Comparison of ENCODE assay signal across 12 cellular contexts in the genomic region with DNA sequence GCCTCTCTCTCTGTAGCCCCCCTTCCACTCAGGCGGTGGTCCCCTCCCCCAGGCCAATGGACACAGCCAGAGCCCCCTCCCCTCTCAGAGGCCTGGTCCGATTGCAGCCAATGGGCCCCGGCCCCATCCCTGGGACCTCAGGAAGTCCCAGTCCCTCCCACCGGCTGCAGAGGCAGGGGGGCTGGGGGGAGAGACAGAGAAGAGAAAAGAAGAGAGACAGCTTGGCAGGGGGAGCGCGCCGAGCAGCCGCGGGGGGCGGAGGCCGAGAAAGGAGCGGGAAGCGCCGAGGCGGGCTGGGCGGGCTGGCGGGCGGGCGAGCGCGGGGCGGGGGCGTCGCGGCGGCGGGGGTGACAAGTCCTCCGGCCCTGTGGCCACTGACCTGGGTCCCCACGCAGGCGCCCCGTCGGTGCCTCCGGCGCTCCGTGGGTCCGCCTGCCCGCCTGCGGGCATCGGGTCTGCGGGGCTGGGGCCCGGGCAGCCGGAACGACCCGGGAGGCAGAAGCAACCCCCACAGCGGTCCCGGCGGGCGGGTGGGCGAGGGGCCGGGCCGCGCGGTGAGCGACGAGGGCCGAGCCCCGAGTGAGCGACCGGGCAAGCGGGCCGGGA. TPM values are rescaled to one million over a fixed set of nuclear protein-coding genes. Genes with fewer than 3 reads are reported as not detected.
DNase-seq lines count a peak whose midpoint lies in the region; ATAC-seq and TF ChIP-seq lines count a peak whose summit lies in the region.
"Had no signal": no experiment of that assay in that cellular context is flagged by ENCODE, and none has a peak within 500 bp of the region (broad histone marks: within the 10 kb centered on the region; RNA-seq: fewer than 3 reads in every experiment).

No MANE protein-coding gene starts in this region.

- H3K36me3 ChIP-seq in heart left ventricle (no peaks in the 10 kb centered on the region), upper lobe of left lung (no peaks in the 10 kb centered on the region)
- H3K36me3 ChIP-seq in naive thymus-derived CD4-positive, alpha-beta T cell (ENCODE audit: control insufficient read depth in 2 of 3, insufficient read depth in 3 of 3, low read length in 3 of 3), result no peaks in the 10 kb centered on the region

- peaks cover 0 to 51% (median 15%) of the 10 kb centered on the region in 9 donors for H3K27me3 ChIP-seq in heart left ventricle
- peaks cover 0 to 15% of the 10 kb centered on the region in 2 donors for H3K27me3 ChIP-seq in naive thymus-derived CD4-positive, alpha-beta T cell (ENCODE audit: control insufficient read depth in 2 of 2, insufficient read depth in 2 of 2, low read length in 2 of 2)
- peaks cover 0 to 27% (median 15%) of the 10 kb centered on the region in 4 donors for H3K27me3 ChIP-seq in upper lobe of left lung

- peaks cover 0 to 18% (median 12%) of the 10 kb centered on the region in 7 donors for H3K4me1 Mint-ChIP-seq in naive thymus-derived CD4-positive, alpha-beta T cell
- peaks cover 5% of the 10 kb centered on the region for H3K4me1 Mint-ChIP-seq in activated CD8-positive, alpha-beta T cell treated with anti-CD3 and anti-CD28 coated beads, Interleukin-2, amount 10 ng/mL, durations not matched to agents 7 days and 5 days (ENCODE audit: low read depth)

- H3K4me3 Mint-ChIP-seq in naive thymus-derived CD4-positive, alpha-beta T cell, result peak overlapping the region; percentile 39 to 80 (median 60)
- no peak overlapping the region for H3K4me3 Mint-ChIP-seq in activated CD8-positive, alpha-beta T cell treated with anti-CD3 and anti-CD28 coated beads, Interleukin-2, amount 10 ng/mL, durations not matched to agents 7 days and 5 days

- H3K4me3 ChIP-seq in heart left ventricle, result peak overlapping the region in 10 of 12 donors; percentile 6 to 45 (median 38)
- no peak overlapping the region for H3K4me3 ChIP-seq in naive thymus-derived CD4-positive, alpha-beta T cell (ENCODE audit: low read length)
- H3K4me3 ChIP-seq in upper lobe of left lung, result peak overlapping the region in 3 of 4 donors; percentile 24 to 31 (median 29)

- H3K36me3 Mint-ChIP-seq in naive thymus-derived CD4-positive, alpha-beta T cell, result no peaks in the 10 kb centered on the region
- H3K36me3 Mint-ChIP-seq in activated CD8-positive, alpha-beta T cell treated with anti-CD3 and anti-CD28 coated beads, Interleukin-2, amount 10 ng/mL, durations not matched to agents 7 days and 5 days (ENCODE audit: low read depth), result no peaks in the 10 kb centered on the region

- CTCF ChIA-PET in naive thymus-derived CD4-positive, alpha-beta T cell (lab: Charles Lee), result no interaction called here
- CTCF ChIA-PET in activated CD8-positive, alpha-beta T cell treated with anti-CD3 and anti-CD28 coated beads, Interleukin-2, amount 10 ng/mL, durations not matched to agents 7 days and 5 days (lab: Charles Lee), result no interaction called here

- POLR2A ChIA-PET in naive thymus-derived CD4-positive, alpha-beta T cell (lab: Charles Lee), result no interaction called here
- POLR2A ChIA-PET in activated CD8-positive, alpha-beta T cell treated with anti-CD3 and anti-CD28 coated beads, Interleukin-2, amount 10 ng/mL, durations not matched to agents 7 days and 5 days (lab: Charles Lee), result no interaction called here

- WGBS in heart left ventricle, 4 donors, result 9 to 12% (median 10%) methylated on average over 14 to 61 of the region's 61 CpGs
- WGBS in upper lobe of left lung, 2 donors, result 3 to 17% methylated on average over 1 to 21 of the region's 61 CpGs

- H3K9me3 ChIP-seq in heart left ventricle, result no peaks in the 10 kb centered on the region
- no peaks in the 10 kb centered on the region for H3K9me3 ChIP-seq in naive thymus-derived CD4-positive, alpha-beta T cell (ENCODE audit: control insufficient read depth in 2 of 3, low read length in 3 of 3)
- no peaks in the 10 kb centered on the region for H3K9me3 ChIP-seq in upper lobe of left lung
- H3K9me3 ChIP-seq: Caco-2 had no signal

- H3K27me3 Mint-ChIP-seq in naive thymus-derived CD4-positive, alpha-beta T cell, result peaks cover 54 to 69% (median 65%) of the 10 kb centered on the region in 5 donors
- H3K27me3 Mint-ChIP-seq in activated CD8-positive, alpha-beta T cell treated with anti-CD3 and anti-CD28 coated beads, Interleukin-2, amount 10 ng/mL, durations not matched to agents 7 days and 5 days (ENCODE audit: low read depth), result peaks cover 56% of the 10 kb centered on the region

- intact Hi-C loops in heart left ventricle (cut with DNase I) (no loop called here), cardiac septum (cut with DNase I) (no loop called here)
- intact Hi-C loops in naive thymus-derived CD4-positive, alpha-beta T cell (cut with micrococcal nuclease), result no loop called here

- ATAC-seq in heart left ventricle (no peak), upper lobe of left lung (ENCODE audit: low FRiP score in 2 of 2) (no peak), GM18861 (IDR thresholded peaks at IDR 0.05; ENCODE audit: unreplicated experiment) (no peak)
- no peak for ATAC-seq in naive thymus-derived CD4-positive, alpha-beta T cell
- no peak for ATAC-seq in activated CD8-positive, alpha-beta T cell treated with anti-CD3 and anti-CD28 coated beads, Interleukin-2, amount 10 ng/mL, durations not matched to agents 7 days and 5 days

- DNase-seq in heart left ventricle, result no peak
- DNase-seq in cardiac septum (ENCODE audit: low spot score), result no peak
- DNase-seq in naive thymus-derived CD4-positive, alpha-beta T cell, result no peak
- DNase-seq in upper lobe of left lung, result peak in 1 of 2 donors; percentile 80
- no peak for DNase-seq in activated CD8-positive, alpha-beta T cell treated with anti-CD3 and anti-CD28 coated beads, Interleukin-2, amount 10 ng/mL, durations not matched to agents 7 days and 5 days
- DNase-seq in stimulated activated CD4-positive, alpha-beta T cell treated with anti-CD3 and anti-CD28 coated beads, Interleukin-4, amount 100 ng/mL, for 1 hour, result no peak
- DNase-seq: HCEC 1CT; NCI-H226; stimulated activated CD4-positive, alpha-beta T cell treated with anti-CD3 and anti-CD28 coated beads, Interleukin-12 subunit alpha, Interleukin-12 subunit beta, amount 100 ng/mL, for 4 hours had no signal

- H3K27ac ChIP-seq in heart left ventricle (peak overlapping the region in 1 of 12 donors; percentile 5), cingulate gyrus (ENCODE audit: low read depth, low read length) (peak overlapping the region; percentile 47), upper lobe of left lung (no peak overlapping the region)
- H3K27ac ChIP-seq in naive thymus-derived CD4-positive, alpha-beta T cell (ENCODE audit: low read depth, low read length), result no peak overlapping the region

- H3K4me1 ChIP-seq in heart left ventricle (peaks cover 0 to 30% (median 10%) of the 10 kb centered on the region in 12 donors), upper lobe of left lung (peaks cover 9 to 21% (median 11%) of the 10 kb centered on the region in 4 donors)
- peaks cover 0 to 5% of the 10 kb centered on the region in 2 donors for H3K4me1 ChIP-seq in naive thymus-derived CD4-positive, alpha-beta T cell (ENCODE audit: control insufficient read depth in 2 of 2, insufficient read depth in 2 of 2, low read length in 2 of 2)
- H3K4me1 ChIP-seq: Caco-2 had no signal

- TF ChIP-seq EP300 in upper lobe of left lung (IDR thresholded peaks at IDR 0.05), result no peak

- peaks cover 0 to 2% (median 0%) of the 10 kb centered on the region in 11 donors for H3K9me3 Mint-ChIP-seq in naive thymus-derived CD4-positive, alpha-beta T cell
- no peaks in the 10 kb centered on the region for H3K9me3 Mint-ChIP-seq in activated CD8-positive, alpha-beta T cell treated with anti-CD3 and anti-CD28 coated beads, Interleukin-2, amount 10 ng/mL, durations not matched to agents 7 days and 5 days (ENCODE audit: insufficient read depth)

- TF ChIP-seq POLR2A in heart left ventricle (IDR thresholded peaks at IDR 0.05), result no peak
- TF ChIP-seq POLR2A in upper lobe of left lung (IDR thresholded peaks at IDR 0.05), result no peak

- TF ChIP-seq CTCF in heart left ventricle (IDR thresholded peaks at IDR 0.05) (no peak), upper lobe of left lung (IDR thresholded peaks at IDR 0.05) (no peak)

- H3K27ac Mint-ChIP-seq in naive thymus-derived CD4-positive, alpha-beta T cell, result no peak overlapping the region
- no peak overlapping the region for H3K27ac Mint-ChIP-seq in activated CD8-positive, alpha-beta T cell treated with anti-CD3 and anti-CD28 coated beads, Interleukin-2, amount 10 ng/mL, durations not matched to agents 7 days and 5 days

RNA-seq across cellular contexts. Expression of a gene that starts 11.8 kb away (rescaled TPM):
- total RNA-seq in heart left ventricle (1 to 10 TPM in 5 of 9 donors, under 1 TPM in 4; 0.43 to 9.8 (median 1.2) TPM), cardiac septum (1.1 TPM), upper lobe of left lung (1 to 10 TPM in 2 of 6 donors, under 1 TPM in 3, not detected in 1; 0.30 to 3.3 (median 0.69) TPM)
- 1 to 10 TPM; 2.2 to 2.3 TPM for polyA plus RNA-seq in heart left ventricle
- total RNA-seq in naive thymus-derived CD4-positive, alpha-beta T cell, result not detected
- polyA plus RNA-seq in naive thymus-derived CD4-positive, alpha-beta T cell, result not detected
- not detected for total RNA-seq in activated CD8-positive, alpha-beta T cell treated with anti-CD3 and anti-CD28 coated beads, Interleukin-2, amount 10 ng/mL, durations not matched to agents 7 days and 5 days

RNA-seq across cellular contexts. Expression of a gene that starts 34.2 kb away (rescaled TPM):
- total RNA-seq in heart left ventricle (10 to 100 TPM; 22.5 to 79.2 (median 38.3) TPM), cardiac septum (39.4 TPM), upper lobe of left lung (10 to 100 TPM; 16.5 to 27.0 (median 21.7) TPM)
- polyA plus RNA-seq in heart left ventricle, result 10 to 100 TPM; 31.7 to 59.9 TPM
- 10 to 100 TPM in 4 of 5 experiments, 1 to 10 TPM in 1; 8.8 to 27.3 (median 25.1) TPM for total RNA-seq in naive thymus-derived CD4-positive, alpha-beta T cell
- 10 to 100 TPM; 48.5 to 58.2 TPM for polyA plus RNA-seq in naive thymus-derived CD4-positive, alpha-beta T cell
- total RNA-seq in activated CD8-positive, alpha-beta T cell treated with anti-CD3 and anti-CD28 coated beads, Interleukin-2, amount 10 ng/mL, durations not matched to agents 7 days and 5 days, result 10 to 100 TPM; 23.2 to 26.4 TPM

RNA-seq across cellular contexts. Expression of a gene that starts 42.6 kb away (rescaled TPM):
- total RNA-seq in heart left ventricle (100 to 1,000 TPM; 104 to 155 (median 125) TPM), cardiac septum (101 TPM), upper lobe of left lung (10 to 100 TPM; 26.2 to 92.6 (median 68.1) TPM)
- polyA plus RNA-seq in heart left ventricle, result 100 to 1,000 TPM in 1 of 2 donors, 10 to 100 TPM in 1; 73.8 to 118 TPM
- 100 to 1,000 TPM in 1 of 5 experiments, 10 to 100 TPM in 4; 55.6 to 110 (median 73.0) TPM for total RNA-seq in naive thymus-derived CD4-positive, alpha-beta T cell
- 100 to 1,000 TPM; 125 to 129 TPM for polyA plus RNA-seq in naive thymus-derived CD4-positive, alpha-beta T cell
- 100 to 1,000 TPM; 134 to 140 TPM for total RNA-seq in activated CD8-positive, alpha-beta T cell treated with anti-CD3 and anti-CD28 coated beads, Interleukin-2, amount 10 ng/mL, durations not matched to agents 7 days and 5 days

RNA-seq across cellular contexts. Expression of a gene that starts 51.1 kb away (rescaled TPM):
- total RNA-seq in heart left ventricle, result under 1 TPM in 1 of 9 donors, not detected in 8; 0.20 TPM
- not detected for polyA plus RNA-seq in heart left ventricle
- total RNA-seq in cardiac septum, result not detected
- under 1 TPM in 2 of 5 experiments, not detected in 3; 0.27 to 0.36 TPM for total RNA-seq in naive thymus-derived CD4-positive, alpha-beta T cell
- polyA plus RNA-seq in naive thymus-derived CD4-positive, alpha-beta T cell, result not detected
- total RNA-seq in upper lobe of left lung, result not detected
- total RNA-seq in activated CD8-positive, alpha-beta T cell treated with anti-CD3 and anti-CD28 coated beads, Interleukin-2, amount 10 ng/mL, durations not matched to agents 7 days and 5 days, result under 1 TPM in 1 of 2 experiments, not detected in 1; 0.34 TPM
- total RNA-seq: Caco-2 had no signal

RNA-seq across cellular contexts. Expression of a gene that starts 54.9 kb away (rescaled TPM):
- total RNA-seq in heart left ventricle (1 to 10 TPM in 1 of 9 donors, under 1 TPM in 6, not detected in 2; 0.37 to 1.2 (median 0.52) TPM), cardiac septum (1.3 TPM), upper lobe of left lung (1 to 10 TPM in 1 of 6 donors, under 1 TPM in 2, not detected in 3; 0.40 to 1.4 (median 0.71) TPM)
- under 1 TPM; 0.26 to 0.27 TPM for polyA plus RNA-seq in heart left ventricle
- total RNA-seq in naive thymus-derived CD4-positive, alpha-beta T cell, result 1 to 10 TPM in 1 of 5 experiments, under 1 TPM in 1, not detected in 3; 0.56 to 1.9 TPM
- under 1 TPM in 1 of 2 donors, not detected in 1; 0.21 TPM for polyA plus RNA-seq in naive thymus-derived CD4-positive, alpha-beta T cell
- total RNA-seq in activated CD8-positive, alpha-beta T cell treated with anti-CD3 and anti-CD28 coated beads, Interleukin-2, amount 10 ng/mL, durations not matched to agents 7 days and 5 days, result not detected
